In the genomic region with DNA sequence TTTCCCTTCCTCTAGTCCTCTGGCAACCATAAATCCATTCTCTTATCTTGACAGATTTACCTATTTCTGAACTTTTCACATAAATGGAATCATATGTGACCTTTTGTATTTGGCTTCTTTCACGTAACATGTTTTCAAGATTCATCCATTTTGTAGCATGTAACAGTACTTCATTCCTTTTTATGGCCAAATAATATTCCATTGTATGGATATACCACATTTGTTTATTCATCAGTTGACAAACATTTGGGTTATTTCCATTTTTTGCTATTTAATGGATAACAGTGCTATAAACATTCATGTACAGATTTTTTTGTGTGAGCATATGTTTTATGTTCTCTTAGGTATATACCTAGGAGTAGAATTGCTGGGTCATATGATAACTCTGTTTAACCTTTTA, we compare ENCODE assay signal across 29 cellular contexts.
"Had no signal": no experiment of that assay in that cellular context is flagged by ENCODE, and none has a peak within 500 bp of the region (broad histone marks: within the 10 kb centered on the region; RNA-seq: fewer than 3 reads in every experiment).

No MANE protein-coding gene starts in this region.

- H3K4me3 Mint-ChIP-seq: stimulated activated effector memory CD8-positive, alpha-beta T cell treated with anti-CD3 and anti-CD28 coated beads, Interleukin-12 subunit alpha, Interleukin-12 subunit beta, amount 100 ng/mL, for 72 hours; stimulated activated memory B cell treated with anti-CD40 and anti-IgM and Interleukin-4, amounts not matched to agents 10 μg/mL and 1 μg/mL and 100 μg/mL, for 72 hours; stimulated activated naive B cell treated with anti-CD40 and anti-IgM and Interleukin-4, amounts not matched to agents 10 μg/mL and 1 μg/mL and 100 μg/mL, for 72 hours; stimulated activated naive CD8-positive, alpha-beta T cell treated with anti-CD3 and anti-CD28 coated beads, Interleukin-15, amount 100 ng/mL, for 72 hours; stimulated activated naive CD8-positive, alpha-beta T cell treated with anti-CD3 and anti-CD28 coated beads, Interleukin-15, Interleukin-2, amounts not matched to agents 100 ng/mL and 50 ng/mL, for 24 hours; type B pancreatic cell had no signal

- ATAC-seq: stimulated activated effector memory CD8-positive, alpha-beta T cell treated with anti-CD3 and anti-CD28 coated beads, Interleukin-12 subunit alpha, Interleukin-12 subunit beta, amount 100 ng/mL, for 72 hours; stimulated activated memory B cell treated with anti-CD40 and anti-IgM and Interleukin-4, amounts not matched to agents 10 μg/mL and 1 μg/mL and 100 μg/mL, for 72 hours; stimulated activated naive B cell treated with anti-CD40 and anti-IgM and Interleukin-4, amounts not matched to agents 10 μg/mL and 1 μg/mL and 100 μg/mL, for 72 hours; stimulated activated naive CD8-positive, alpha-beta T cell treated with anti-CD3 and anti-CD28 coated beads, Interleukin-15, amount 100 ng/mL, for 72 hours; stimulated activated naive CD8-positive, alpha-beta T cell treated with anti-CD3 and anti-CD28 coated beads, Interleukin-15, Interleukin-2, amounts not matched to agents 100 U/mL and 50 U/mL, for 24 hours; upper lobe of right lung had no signal

- H3K4me1 ChIP-seq: stomach, suprapubic skin, testis, thyroid gland, tibial artery, tibial nerve, transverse colon, upper lobe of left lung, upper lobe of right lung, uterus, vagina had no signal

- H3K27ac ChIP-seq: stomach, suprapubic skin, testis, thoracic aorta, thyroid gland, tibial artery, tibial nerve, transverse colon, upper lobe of left lung, upper lobe of right lung, uterus, vagina had no signal

- DNase-seq: stimulated activated CD4-positive, alpha-beta T cell treated with anti-CD3 and anti-CD28 coated beads, Interleukin-2, amount 100 ng/mL, for 48 hours; stimulated activated CD4-positive, alpha-beta T cell treated with anti-CD3 and anti-CD28 coated beads, Interleukin-4, amount 100 ng/mL, for 1 hour; stimulated activated CD4-positive, alpha-beta T cell treated with anti-CD3 and anti-CD28 coated beads, Interleukin-4, amount 100 ng/mL, for 24 hours; stimulated activated CD4-positive, alpha-beta T cell treated with anti-CD3 and anti-CD28 coated beads, Interleukin-4, amount 100 ng/mL, for 4 hours; stimulated activated CD8-positive, alpha-beta memory T cell treated with anti-CD3 and anti-CD28 coated beads, Interleukin-4, amount 100 ng/mL, for 48 hours; stimulated activated naive B cell treated with anti-CD40 and anti-IgM and Interleukin-4, amounts not matched to agents 10 μg/mL and 1 μg/mL and 100 μg/mL, for 72 hours; stimulated activated naive CD4-positive, alpha-beta T cell; stimulated activated naive CD4-positive, alpha-beta T cell treated with Interleukin-2 at 50 U/mL for 16 hours; stimulated activated naive CD8-positive, alpha-beta T cell treated with anti-CD3 and anti-CD28 coated beads, Interleukin-15, amount 100 ng/mL, for 72 hours; stimulated activated naive CD8-positive, alpha-beta T cell treated with anti-CD3 and anti-CD28 coated beads, Interleukin-15, Interleukin-2, amounts not matched to agents 100 U/mL and 50 U/mL, for 24 hours; stomach; substantia nigra; testis; thyroid gland; tibial artery; transverse colon; trophoblast cell; upper lobe of left lung; upper lobe of right lung; uterus had no signal

- H3K36me3 ChIP-seq: uterus had no signal

- H3K27ac Mint-ChIP-seq: stimulated activated effector memory CD8-positive, alpha-beta T cell treated with anti-CD3 and anti-CD28 coated beads, Interleukin-12 subunit alpha, Interleukin-12 subunit beta, amount 100 ng/mL, for 72 hours; stimulated activated memory B cell treated with anti-CD40 and anti-IgM and Interleukin-4, amounts not matched to agents 10 μg/mL and 1 μg/mL and 100 μg/mL, for 72 hours; stimulated activated naive B cell treated with anti-CD40 and anti-IgM and Interleukin-4, amounts not matched to agents 10 μg/mL and 1 μg/mL and 100 μg/mL, for 72 hours; stimulated activated naive CD8-positive, alpha-beta T cell treated with anti-CD3 and anti-CD28 coated beads, Interleukin-15, Interleukin-2, amounts not matched to agents 100 ng/mL and 50 ng/mL, for 24 hours; type B pancreatic cell had no signal

- H3K9me3 ChIP-seq: testis, thyroid gland, transverse colon, upper lobe of right lung, uterus, vagina had no signal

- H3K27me3 ChIP-seq: stomach, suprapubic skin, testis, thyroid gland, tibial artery, tibial nerve, transverse colon, upper lobe of left lung, upper lobe of right lung, uterus, vagina had no signal

- H3K9me3 Mint-ChIP-seq: stimulated activated memory B cell treated with anti-CD40 and anti-IgM and Interleukin-4, amounts not matched to agents 10 μg/mL and 1 μg/mL and 100 μg/mL, for 72 hours had no signal

- FAIRE-seq: urothelium cell line had no signal

- H3K27me3 Mint-ChIP-seq: stimulated activated memory B cell treated with anti-CD40 and anti-IgM and Interleukin-4, amounts not matched to agents 10 μg/mL and 1 μg/mL and 100 μg/mL, for 72 hours; stimulated activated naive B cell treated with anti-CD40 and anti-IgM and Interleukin-4, amounts not matched to agents 10 μg/mL and 1 μg/mL and 100 μg/mL, for 72 hours; stimulated activated naive CD8-positive, alpha-beta T cell treated with anti-CD3 and anti-CD28 coated beads, Interleukin-15, amount 100 ng/mL, for 72 hours; stimulated activated naive CD8-positive, alpha-beta T cell treated with anti-CD3 and anti-CD28 coated beads, Interleukin-15, Interleukin-2, amounts not matched to agents 100 ng/mL and 50 ng/mL, for 24 hours; type B pancreatic cell had no signal

- H3K4me3 ChIP-seq: stomach, suprapubic skin, testis, thoracic aorta, thyroid gland, tibial artery, tibial nerve, transverse colon, upper lobe of left lung, upper lobe of right lung, uterus, vagina had no signal
